Comparison of ENCODE assay signal across 18 cellular contexts in genomic region chr9:82147798-82148440, GRCh38.
"Had no signal": no experiment of that assay in that cellular context is flagged by ENCODE, and none has a peak within 500 bp of the region (broad histone marks: within the 10 kb centered on the region; RNA-seq: fewer than 3 reads in every experiment).

No MANE protein-coding gene starts in this region.

- DNase-seq: activated CD4-positive, alpha-beta T cell treated with anti-CD3 and anti-CD28 coated beads, Interleukin-2, amount 10 ng/mL, durations not matched to agents 24 days and 14 days; activated CD4-positive, CD25-positive, alpha-beta regulatory T cell; activated naive CD4-positive, alpha-beta T cell; aorta; cerebellar nuclear complex; effector memory CD4-positive, alpha-beta T cell; islet precursor cell; left lung; mammary epithelial cell; mucosa of descending colon; naive thymus-derived CD4-positive, alpha-beta T cell; stimulated activated CD4-positive, alpha-beta T cell treated with anti-CD3 and anti-CD28 coated beads, Interleukin-4, amount 100 ng/mL, for 4 hours; stimulated activated CD8-positive, alpha-beta memory T cell treated with anti-CD3 and anti-CD28 coated beads, Interleukin-4, amount 100 ng/mL, for 48 hours; stimulated activated naive CD8-positive, alpha-beta T cell treated with anti-CD3 and anti-CD28 coated beads, Interleukin-15, Interleukin-2, amounts not matched to agents 100 U/mL and 50 U/mL, for 24 hours; trophoblast cell had no signal

- H3K36me3 ChIP-seq: breast epithelium, gastroesophageal sphincter, left lung had no signal

- H3K9me3 ChIP-seq: breast epithelium, gastroesophageal sphincter, left lung, mucosa of descending colon had no signal

- H3K27ac ChIP-seq: breast epithelium, gastroesophageal sphincter, left lung had no signal

- H3K4me1 ChIP-seq: breast epithelium, gastroesophageal sphincter, left lung had no signal

- H3K27me3 ChIP-seq: gastroesophageal sphincter, left lung had no signal

- H3K4me3 ChIP-seq: gastroesophageal sphincter, left lung, mucosa of descending colon, skin epidermis had no signal

- ATAC-seq: gastroesophageal sphincter; mucosa of descending colon; naive thymus-derived CD4-positive, alpha-beta T cell; stimulated activated naive CD8-positive, alpha-beta T cell treated with anti-CD3 and anti-CD28 coated beads, Interleukin-15, Interleukin-2, amounts not matched to agents 100 U/mL and 50 U/mL, for 24 hours had no signal
